In genomic region chr17:70059076-70059475, GRCh38 we compare ENCODE assay signal across 35 cellular contexts. TPM values are rescaled to one million over a fixed set of nuclear protein-coding genes. Genes with fewer than 3 reads are reported as not detected.
"Had no signal": no experiment of that assay in that cellular context is flagged by ENCODE, and none has a peak within 500 bp of the region (broad histone marks: within the 10 kb centered on the region; RNA-seq: fewer than 3 reads in every experiment).

No MANE protein-coding gene starts in this region.

- H3K4me1 Mint-ChIP-seq: activated naive CD8-positive, alpha-beta T cell treated with anti-CD3 and anti-CD28 coated beads, Interleukin-2, amount 50 U/mL, for 24 hours; central memory CD8-positive, alpha-beta T cell; stimulated activated memory B cell treated with anti-CD40 and anti-IgM and Interleukin-4, amounts not matched to agents 10 μg/mL and 1 μg/mL and 100 μg/mL, for 72 hours; stimulated activated naive CD8-positive, alpha-beta T cell treated with anti-CD3 and anti-CD28 coated beads, Interleukin-15, amount 100 ng/mL, for 72 hours had no signal

- H3K4me3 ChIP-seq: esophagus squamous epithelium, right lobe of liver, upper lobe of right lung had no signal

- H3K27me3 ChIP-seq: esophagus squamous epithelium, neutrophil, right lobe of liver, upper lobe of right lung had no signal

- ATAC-seq: activated CD4-positive, CD25-positive, alpha-beta regulatory T cell treated with anti-CD3 and anti-CD28 coated beads, Interleukin-2, amount 50 U/mL, for 24 hours; activated naive CD8-positive, alpha-beta T cell treated with anti-CD3 and anti-CD28 coated beads, Interleukin-2, amount 50 U/mL, for 24 hours; left cardiac atrium; right lobe of liver; stimulated activated memory B cell treated with anti-CD40 and anti-IgM and Interleukin-4, amounts not matched to agents 10 μg/mL and 1 μg/mL and 100 μg/mL, for 72 hours; stimulated activated naive CD8-positive, alpha-beta T cell treated with anti-CD3 and anti-CD28 coated beads, Interleukin-15, amount 100 ng/mL, for 72 hours; upper lobe of right lung had no signal

- H3K27me3 Mint-ChIP-seq: activated CD4-positive, alpha-beta memory T cell treated with anti-CD3 and anti-CD28 coated beads for 36 hours; activated T-cell treated with anti-CD3 and anti-CD28 coated beads, Interleukin-2, amount 50 U/mL, for 24 hours; central memory CD8-positive, alpha-beta T cell; progenitor cell of endocrine pancreas; stimulated activated memory B cell treated with anti-CD40 and anti-IgM and Interleukin-4, amounts not matched to agents 10 μg/mL and 1 μg/mL and 100 μg/mL, for 72 hours; stimulated activated naive CD8-positive, alpha-beta T cell treated with anti-CD3 and anti-CD28 coated beads, Interleukin-15, amount 100 ng/mL, for 72 hours had no signal

- DNase-seq: activated CD4-positive, alpha-beta memory T cell treated with anti-CD3 and anti-CD28 coated beads for 36 hours; activated CD4-positive, alpha-beta T cell treated with anti-CD3 and anti-CD28 coated beads for 48 hours; activated CD8-positive, alpha-beta memory T cell treated with anti-CD3 and anti-CD28 coated beads, Interleukin-2, amount 50 U/mL, for 4 hours; activated gamma-delta T cell treated with Interleukin-2 at 50 U/mL for 16 hours; activated naive CD4-positive, alpha-beta T cell treated with anti-CD3 and anti-CD28 coated beads, Interleukin-2, amount 50 U/mL, for 16 hours; activated naive CD8-positive, alpha-beta T cell treated with anti-CD3 and anti-CD28 coated beads, Interleukin-2, amount 50 U/mL, for 24 hours; activated T-cell treated with anti-CD3 and anti-CD28 coated beads, Interleukin-2, amount 50 U/mL, for 24 hours; amygdala; dermis blood vessel endothelial cell; effector CD4-positive, alpha-beta T cell; esophagus squamous epithelium; left cardiac atrium; left ventricle myocardium superior; right lobe of liver; stimulated activated CD4-positive, alpha-beta T cell treated with anti-CD3 and anti-CD28 coated beads, Interleukin-1b, Interleukin-23, amount 100 ng/mL, for 48 hours; stimulated activated CD4-positive, alpha-beta T cell treated with anti-CD3 and anti-CD28 coated beads, Interleukin-4, amount 100 ng/mL, for 4 hours; stimulated activated CD8-positive, alpha-beta memory T cell treated with anti-CD3 and anti-CD28 coated beads, Interleukin-4, amount 100 ng/mL, for 48 hours; stimulated activated naive CD8-positive, alpha-beta T cell treated with anti-CD3 and anti-CD28 coated beads, Interleukin-15, amount 100 ng/mL, for 72 hours; substantia nigra; T-helper 9 cell; upper lobe of right lung; WERI-Rb-1 had no signal

- H3K9me3 Mint-ChIP-seq: activated CD4-positive, alpha-beta memory T cell treated with anti-CD3 and anti-CD28 coated beads for 36 hours; activated naive CD8-positive, alpha-beta T cell treated with anti-CD3 and anti-CD28 coated beads, Interleukin-2, amount 50 U/mL, for 24 hours; activated T-cell treated with anti-CD3 and anti-CD28 coated beads, Interleukin-2, amount 50 U/mL, for 24 hours; central memory CD8-positive, alpha-beta T cell; nephron; stimulated activated memory B cell treated with anti-CD40 and anti-IgM and Interleukin-4, amounts not matched to agents 10 μg/mL and 1 μg/mL and 100 μg/mL, for 72 hours; stimulated activated naive CD8-positive, alpha-beta T cell treated with anti-CD3 and anti-CD28 coated beads, Interleukin-15, amount 100 ng/mL, for 72 hours had no signal

- H3K9me3 ChIP-seq: esophagus squamous epithelium, neutrophil, right lobe of liver, upper lobe of right lung had no signal

- H3K4me1 ChIP-seq: right lobe of liver, upper lobe of right lung had no signal

- H3K27ac ChIP-seq: epithelial cell of prostate, esophagus squamous epithelium, neutrophil, right lobe of liver, upper lobe of right lung, WERI-Rb-1 had no signal

- H3K4me3 Mint-ChIP-seq: activated CD4-positive, alpha-beta memory T cell treated with anti-CD3 and anti-CD28 coated beads for 36 hours; activated naive CD8-positive, alpha-beta T cell treated with anti-CD3 and anti-CD28 coated beads, Interleukin-2, amount 50 U/mL, for 24 hours; activated T-cell treated with anti-CD3 and anti-CD28 coated beads, Interleukin-2, amount 50 U/mL, for 24 hours; central memory CD8-positive, alpha-beta T cell; nephron; stimulated activated memory B cell treated with anti-CD40 and anti-IgM and Interleukin-4, amounts not matched to agents 10 μg/mL and 1 μg/mL and 100 μg/mL, for 72 hours; stimulated activated naive CD8-positive, alpha-beta T cell treated with anti-CD3 and anti-CD28 coated beads, Interleukin-15, amount 100 ng/mL, for 72 hours had no signal

- H3K36me3 Mint-ChIP-seq: activated CD4-positive, alpha-beta memory T cell treated with anti-CD3 and anti-CD28 coated beads for 36 hours; stimulated activated memory B cell treated with anti-CD40 and anti-IgM and Interleukin-4, amounts not matched to agents 10 μg/mL and 1 μg/mL and 100 μg/mL, for 72 hours had no signal

- H3K36me3 ChIP-seq: esophagus squamous epithelium, neutrophil, right lobe of liver, upper lobe of right lung, WERI-Rb-1 had no signal

- H3K27ac Mint-ChIP-seq: activated CD4-positive, alpha-beta memory T cell treated with anti-CD3 and anti-CD28 coated beads for 36 hours; activated naive CD8-positive, alpha-beta T cell treated with anti-CD3 and anti-CD28 coated beads, Interleukin-2, amount 50 U/mL, for 24 hours; activated T-cell treated with anti-CD3 and anti-CD28 coated beads, Interleukin-2, amount 50 U/mL, for 24 hours; progenitor cell of endocrine pancreas; stimulated activated memory B cell treated with anti-CD40 and anti-IgM and Interleukin-4, amounts not matched to agents 10 μg/mL and 1 μg/mL and 100 μg/mL, for 72 hours had no signal

RNA-seq across cellular contexts. Expression of gene KCNJ16, which starts 15.9 kb away (rescaled TPM):
- total RNA-seq: activated CD4-positive, alpha-beta memory T cell treated with anti-CD3 and anti-CD28 coated beads for 36 hours; activated CD8-positive, alpha-beta memory T cell treated with anti-CD3 and anti-CD28 coated beads for 36 hours; bronchial epithelial cell; left cardiac atrium; left ventricle myocardium superior; lung microvascular endothelial cell; osteocyte; T-helper 1 cell treated with Interleukin-12 subunit alpha and Interleukin-12 subunit beta and Interleukin-4 antibody, amounts not matched to agents 30 ng/mL and 1 ng/mL, for 36 hours had no signal
- polyA plus RNA-seq: keratinocyte had no signal
